1 cellular context compared by ENCODE assay signal in the genomic region with DNA sequence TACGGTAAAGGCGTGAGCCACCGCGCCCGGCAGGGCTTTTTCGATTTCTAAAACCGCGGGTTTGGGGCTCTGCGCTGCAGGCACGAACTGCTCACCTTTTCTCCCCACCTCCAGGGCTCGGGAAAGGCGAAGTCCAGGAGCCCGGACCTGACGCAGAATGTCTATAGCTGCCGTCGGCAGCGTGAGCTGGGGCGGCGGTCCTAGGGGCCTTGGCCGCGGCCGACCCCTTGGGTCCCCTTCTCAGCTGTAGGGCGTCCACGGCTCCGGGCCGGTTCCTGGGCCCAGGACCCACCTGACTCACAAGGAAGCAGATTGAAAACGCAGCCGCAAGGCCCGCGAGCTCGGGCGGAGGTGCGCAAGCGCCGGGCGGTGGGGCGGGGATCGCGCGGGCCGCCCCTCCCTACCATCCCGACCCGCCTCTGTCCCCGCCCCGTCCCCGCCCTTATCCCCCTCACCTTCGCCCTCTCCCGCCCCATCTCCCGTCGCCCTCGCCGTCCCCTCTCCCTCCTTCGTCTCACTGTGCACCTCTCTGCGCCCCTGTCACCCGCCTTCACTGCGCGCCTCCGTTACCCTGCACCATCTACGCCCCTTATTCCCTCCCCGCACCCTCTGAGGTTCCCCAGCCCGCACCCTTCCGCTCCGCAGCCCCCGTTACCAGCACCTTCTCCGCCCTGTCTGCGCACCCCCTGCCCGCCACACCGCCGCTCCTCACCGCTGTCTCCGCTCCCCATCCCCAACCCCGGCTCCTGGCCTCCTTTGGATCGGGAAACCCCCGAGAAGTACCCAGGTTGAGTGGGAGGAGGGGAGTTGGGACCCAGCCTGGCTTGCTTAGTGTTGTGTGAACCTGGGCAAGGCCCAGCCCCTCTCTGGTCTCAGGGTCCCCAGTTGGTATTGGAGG.
TF ChIP-seq lines count a peak whose summit lies in the region.

A gene with protein sequence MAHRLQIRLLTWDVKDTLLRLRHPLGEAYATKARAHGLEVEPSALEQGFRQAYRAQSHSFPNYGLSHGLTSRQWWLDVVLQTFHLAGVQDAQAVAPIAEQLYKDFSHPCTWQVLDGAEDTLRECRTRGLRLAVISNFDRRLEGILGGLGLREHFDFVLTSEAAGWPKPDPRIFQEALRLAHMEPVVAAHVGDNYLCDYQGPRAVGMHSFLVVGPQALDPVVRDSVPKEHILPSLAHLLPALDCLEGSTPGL (minus strand): TSS at position 353 of the 898 bp plus-strand sequence. CDS start 2,632 bp downstream, outside the sequence.

TF ChIP-seq in SK-N-SH, 30 proteins besides CTCF, POLR2A, EP300 and RAD21 (continued from another document):
- TF ChIP-seq, protein P1, sequence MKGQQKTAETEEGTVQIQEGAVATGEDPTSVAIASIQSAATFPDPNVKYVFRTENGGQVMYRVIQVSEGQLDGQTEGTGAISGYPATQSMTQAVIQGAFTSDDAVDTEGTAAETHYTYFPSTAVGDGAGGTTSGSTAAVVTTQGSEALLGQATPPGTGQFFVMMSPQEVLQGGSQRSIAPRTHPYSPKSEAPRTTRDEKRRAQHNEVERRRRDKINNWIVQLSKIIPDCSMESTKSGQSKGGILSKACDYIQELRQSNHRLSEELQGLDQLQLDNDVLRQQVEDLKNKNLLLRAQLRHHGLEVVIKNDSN (IDR thresholded peaks at IDR 0.05; ENCODE audit: borderline replicate concordance, low read depth), result 0 out of 2 replicates have a peak, but pooled peaks have one; percentile 27
